ENCODE assay signal across 8 cellular contexts in the genomic region with DNA sequence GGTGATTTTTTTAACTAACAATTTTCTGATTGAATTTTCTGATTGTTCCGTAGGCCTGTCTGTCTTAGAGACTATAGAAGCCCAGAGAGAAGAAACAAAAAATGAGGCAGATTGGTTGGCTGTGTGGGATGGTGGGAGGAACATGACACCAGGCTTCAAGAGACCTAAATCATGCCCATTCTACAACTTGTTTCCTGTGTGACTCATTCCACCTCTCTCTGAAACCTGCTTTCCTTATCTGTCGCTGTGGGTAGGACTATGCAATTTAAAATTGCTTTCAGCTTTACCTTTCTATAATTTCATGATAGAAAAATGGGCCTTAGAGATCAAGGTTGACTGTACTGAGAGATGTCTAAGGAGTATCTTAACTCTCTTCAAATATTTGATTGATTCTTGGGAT. TPM values are rescaled to one million over a fixed set of nuclear protein-coding genes. Genes with fewer than 3 reads are reported as not detected.
DNase-seq lines count a peak whose midpoint lies in the region; ATAC-seq and TF ChIP-seq lines count a peak whose summit lies in the region.

No MANE protein-coding gene starts in this region.

- DNase-seq in activated T-cell treated with anti-CD3 and anti-CD28 coated beads, Interleukin-2, amount 50 U/mL, for 24 hours: peak; percentile 31
- DNase-seq in activated T-cell treated with anti-CD3 and anti-CD28 coated beads for 4 hours: no peak
- DNase-seq in SK-N-SH: no peak
- peak; percentile 18 to 67 for DNase-seq in dermis microvascular lymphatic vessel endothelial cell (ENCODE audit: low read depth in 2 of 2)
- peak; percentile 55 to 65 for DNase-seq in stimulated activated naive CD8-positive, alpha-beta T cell treated with anti-CD3 and anti-CD28 coated beads, Interleukin-15, amount 100 ng/mL, for 72 hours
- DNase-seq in uterus: no peak
- DNase-seq in foreskin melanocyte: no peak

- no peak overlapping the region for H3K4me3 ChIP-seq in SK-N-SH (ENCODE audit: low read depth in 2 of 2, low read length in 1 of 2)
- no peak overlapping the region for H3K4me3 ChIP-seq in uterus

- H3K9ac ChIP-seq in SK-N-SH: no peak overlapping the region

- no peak for TF ChIP-seq POLR2A in uterus (IDR thresholded peaks at IDR 0.05)

- H3K4me2 ChIP-seq in SK-N-SH: no peak overlapping the region

- H3K79me2 ChIP-seq in SK-N-SH (ENCODE audit: insufficient read depth): no peaks in the 10 kb centered on the region

- H3K27ac ChIP-seq in SK-N-SH (ENCODE audit: low read depth in 2 of 2, low read length in 1 of 2): no peak overlapping the region; a peak in 1 of 4 replicates
- H3K27ac ChIP-seq in uterus: peak overlapping the region in 1 of 2 donors; percentile 18

- intact Hi-C loops in uterus (cut with DNase I; ENCODE audit: low total_unique reads): no loop called here

- peak overlapping the region; percentile 49 for H3K4me3 Mint-ChIP-seq in activated T-cell treated with anti-CD3 and anti-CD28 coated beads, Interleukin-2, amount 50 U/mL, for 24 hours
- H3K4me3 Mint-ChIP-seq in stimulated activated naive CD8-positive, alpha-beta T cell treated with anti-CD3 and anti-CD28 coated beads, Interleukin-15, amount 100 ng/mL, for 72 hours: peak overlapping the region; percentile 58 to 65

- no peaks in the 10 kb centered on the region for H3K9me2 ChIP-seq in SK-N-SH

- H3K36me3 ChIP-seq in SK-N-SH (replicated peaks in 1 of 2; ENCODE audit: control insufficient read depth in 1 of 2, insufficient read depth in 2 of 2, low read length in 1 of 2): peaks cover 16 to 39% of the 10 kb centered on the region in 2 experiments
- H3K36me3 ChIP-seq in uterus: no peaks in the 10 kb centered on the region

- H2AFZ ChIP-seq in SK-N-SH (ENCODE audit: low read depth): no peak overlapping the region

- H3K27me3 Mint-ChIP-seq in activated T-cell treated with anti-CD3 and anti-CD28 coated beads, Interleukin-2, amount 50 U/mL, for 24 hours: no peaks in the 10 kb centered on the region
- H3K27me3 Mint-ChIP-seq in stimulated activated naive CD8-positive, alpha-beta T cell treated with anti-CD3 and anti-CD28 coated beads, Interleukin-15, amount 100 ng/mL, for 72 hours: no peaks in the 10 kb centered on the region

- H3K27me3 ChIP-seq in SK-N-SH (ENCODE audit: insufficient read depth): no peaks in the 10 kb centered on the region
- H3K27me3 ChIP-seq in uterus: no peaks in the 10 kb centered on the region

- H3K9me3 Mint-ChIP-seq in activated T-cell treated with anti-CD3 and anti-CD28 coated beads, Interleukin-2, amount 50 U/mL, for 24 hours: no peaks in the 10 kb centered on the region
- peaks cover 0 to 5% of the 10 kb centered on the region in 2 donors for H3K9me3 Mint-ChIP-seq in stimulated activated naive CD8-positive, alpha-beta T cell treated with anti-CD3 and anti-CD28 coated beads, Interleukin-15, amount 100 ng/mL, for 72 hours

- POLR2A ChIA-PET in SK-N-SH (lab: Yijun Ruan, JAX): no interaction called here

- H3K4me1 Mint-ChIP-seq in activated T-cell treated with anti-CD3 and anti-CD28 coated beads, Interleukin-2, amount 50 U/mL, for 24 hours (ENCODE audit: low read depth): peaks cover 93% of the 10 kb centered on the region
- H3K4me1 Mint-ChIP-seq in stimulated activated naive CD8-positive, alpha-beta T cell treated with anti-CD3 and anti-CD28 coated beads, Interleukin-15, amount 100 ng/mL, for 72 hours: peaks cover 95% of the 10 kb centered on the region

- no peaks in the 10 kb centered on the region for H4K20me1 ChIP-seq in SK-N-SH (ENCODE audit: insufficient read depth)

- TF ChIP-seq CTCF in SK-N-SH (IDR thresholded peaks at IDR 0.05) (no peak), uterus (IDR thresholded peaks at IDR 0.05) (no peak)

- H3K4me1 ChIP-seq in SK-N-SH (ENCODE audit: control insufficient read depth in 1 of 2, insufficient read depth in 2 of 2, low read depth in 1 of 2, low read length in 1 of 2) (peaks cover 0 to 14% of the 10 kb centered on the region in 2 experiments; a peak in 1 of 4 replicates), uterus (no peaks in the 10 kb centered on the region)

- no peak for TF ChIP-seq RAD21 in SK-N-SH (IDR thresholded peaks at IDR 0.05; ENCODE audit: low read length)

- H3K9me3 ChIP-seq in SK-N-SH: no peaks in the 10 kb centered on the region
- no peaks in the 10 kb centered on the region for H3K9me3 ChIP-seq in uterus

- peak; percentile 87 for ATAC-seq in HG03066 (IDR thresholded peaks at IDR 0.05; ENCODE audit: low read depth, unreplicated experiment)
- peak; percentile 84 for ATAC-seq in stimulated activated naive CD8-positive, alpha-beta T cell treated with anti-CD3 and anti-CD28 coated beads, Interleukin-15, amount 100 ng/mL, for 72 hours

- CTCF ChIA-PET in SK-N-SH (lab: Yijun Ruan, JAX): no interaction called here

- peak overlapping the region; percentile 98 for H3K27ac Mint-ChIP-seq in activated T-cell treated with anti-CD3 and anti-CD28 coated beads, Interleukin-2, amount 50 U/mL, for 24 hours
- peak overlapping the region; percentile 28 to 77 for H3K27ac Mint-ChIP-seq in stimulated activated naive CD8-positive, alpha-beta T cell treated with anti-CD3 and anti-CD28 coated beads, Interleukin-15, amount 100 ng/mL, for 72 hours

- TF ChIP-seq EP300 in SK-N-SH (IDR thresholded peaks at IDR 0.05; ENCODE audit: borderline replicate concordance in 1 of 2, low read depth in 1 of 2, low read length in 1 of 2): no peak

- 19% methylated on average over 2 of the region's 2 CpGs for WGBS in SK-N-SH (ENCODE audit: low lambda C conversion rate)

- peaks cover 12% of the 10 kb centered on the region for H3F3A ChIP-seq in SK-N-SH (replicated peaks; ENCODE audit: insufficient read depth)

- peaks cover 93% of the 10 kb centered on the region for H3K36me3 Mint-ChIP-seq in activated T-cell treated with anti-CD3 and anti-CD28 coated beads, Interleukin-2, amount 50 U/mL, for 24 hours (ENCODE audit: low read depth)

TF ChIP-seq in SK-N-SH, 30 proteins besides CTCF, POLR2A, EP300 and RAD21:
- TF ChIP-seq RFX5 (IDR thresholded peaks at IDR 0.05; ENCODE audit: low read length): no peak
- peak; percentile 30; the same call in 1 of the 2 replicates for TF ChIP-seq TCF12 (IDR thresholded peaks at IDR 0.05)
- no peak for TF ChIP-seq SIN3A (IDR thresholded peaks at IDR 0.05; ENCODE audit: borderline replicate concordance, low read depth, low read length)
- TF ChIP-seq, protein P1, sequence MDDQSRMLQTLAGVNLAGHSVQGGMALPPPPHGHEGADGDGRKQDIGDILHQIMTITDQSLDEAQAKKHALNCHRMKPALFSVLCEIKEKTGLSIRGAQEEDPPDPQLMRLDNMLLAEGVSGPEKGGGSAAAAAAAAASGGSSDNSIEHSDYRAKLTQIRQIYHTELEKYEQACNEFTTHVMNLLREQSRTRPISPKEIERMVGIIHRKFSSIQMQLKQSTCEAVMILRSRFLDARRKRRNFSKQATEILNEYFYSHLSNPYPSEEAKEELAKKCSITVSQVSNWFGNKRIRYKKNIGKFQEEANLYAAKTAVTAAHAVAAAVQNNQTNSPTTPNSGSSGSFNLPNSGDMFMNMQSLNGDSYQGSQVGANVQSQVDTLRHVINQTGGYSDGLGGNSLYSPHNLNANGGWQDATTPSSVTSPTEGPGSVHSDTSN (IDR thresholded peaks at IDR 0.05): peak; percentile 64
- TF ChIP-seq FOSL2 (IDR thresholded peaks at IDR 0.05; ENCODE audit: borderline replicate concordance, low read depth): peak; percentile 67
- peak; percentile 50 for TF ChIP-seq JUND (IDR thresholded peaks at IDR 0.05)

RNA-seq across cellular contexts. Expression of a gene that starts 44.5 kb away (rescaled TPM):
- 6.9 and 10.0 TPM in 2 replicates for polyA plus RNA-seq in SK-N-SH (2012; rRNA removed)
- 8.4 TPM in 2 replicates for polyA plus RNA-seq in SK-N-SH (2012; cell fraction: cytosol; rRNA removed)
- 4.6 and 9.2 TPM in 2 replicates for polyA plus RNA-seq in SK-N-SH (2012; cell fraction: nucleus; rRNA removed)
- total RNA-seq in dermis microvascular lymphatic vessel endothelial cell (10.0 and 13.8 TPM in 2 replicates), uterus (10 to 100 TPM; 14.7 to 33.2 (median 32.3) TPM)

RNA-seq across cellular contexts. Expression of a gene that starts 44.8 kb away (rescaled TPM):
- 8.5 and 10.8 TPM in 2 replicates for polyA plus RNA-seq in SK-N-SH (2012; rRNA removed)
- polyA plus RNA-seq in SK-N-SH (2012; cell fraction: cytosol; rRNA removed): 14.7 and 16.2 TPM in 2 replicates
- polyA plus RNA-seq in SK-N-SH (2012; cell fraction: nucleus; rRNA removed): 2.9 and 4.0 TPM in 2 replicates
- total RNA-seq in dermis microvascular lymphatic vessel endothelial cell (16.4 and 20.9 TPM in 2 replicates), uterus (10 to 100 TPM; 18.2 to 24.2 (median 19.3) TPM)

Comparison
In these comparisons a context has a peak if more than half of its experiments do, and no peak if none do; other contexts are left out.
1. DNase-seq: peak in activated T-cell treated with anti-CD3 and anti-CD28 coated beads, Interleukin-2, amount 50 U/mL, for 24 hours (single experiment), dermis microvascular lymphatic vessel endothelial cell (2 of 2) and stimulated activated naive CD8-positive, alpha-beta T cell treated with anti-CD3 and anti-CD28 coated beads, Interleukin-15, amount 100 ng/mL, for 72 hours (2 of 2); none in activated T-cell treated with anti-CD3 and anti-CD28 coated beads for 4 hours (single experiment), SK-N-SH (single experiment), uterus (0 of 2) and foreskin melanocyte (single experiment).